Comparison of ENCODE assay signal across 8 cellular contexts in the genomic region with DNA sequence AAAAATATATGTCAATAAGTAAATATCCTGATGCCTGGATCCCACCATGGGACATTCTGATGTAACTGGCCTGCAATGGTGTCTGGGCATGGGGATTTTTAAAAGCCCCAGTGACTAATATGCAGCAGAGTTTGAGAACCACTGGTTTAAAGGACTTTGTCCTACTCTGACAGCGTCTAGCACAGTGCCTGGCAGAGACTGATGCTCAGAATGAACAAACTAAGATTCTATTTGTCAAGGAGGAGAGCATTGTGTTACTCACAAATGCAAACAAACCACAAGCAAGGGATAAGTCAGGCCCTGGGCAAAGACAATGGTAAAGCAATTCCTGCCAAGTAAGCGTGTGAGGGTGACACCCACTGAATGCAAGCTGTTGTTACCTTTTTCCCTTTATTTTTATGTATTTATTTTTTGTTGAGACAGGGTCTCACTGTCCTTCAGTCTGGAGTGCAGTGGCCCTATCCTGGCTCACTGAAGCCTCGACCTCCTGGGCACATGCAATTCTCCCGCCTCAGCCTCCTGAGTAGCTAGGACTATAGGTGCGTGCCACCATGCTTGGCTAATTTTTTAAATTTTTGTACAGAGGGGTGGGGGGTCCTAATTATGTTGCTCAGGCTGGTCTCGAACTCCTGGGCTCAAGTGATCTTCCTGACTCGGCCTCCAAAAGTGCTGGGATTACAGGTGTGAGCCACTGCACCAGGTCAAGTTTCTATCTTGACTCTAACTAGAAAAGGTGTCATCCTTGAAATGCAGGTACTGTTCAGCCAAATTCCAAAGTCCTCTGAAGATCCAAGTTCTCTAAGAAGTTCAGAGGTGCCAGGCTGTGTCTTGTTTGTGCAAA. TPM values are rescaled to one million over a fixed set of nuclear protein-coding genes. Genes with fewer than 3 reads are reported as not detected.
DNase-seq lines count a peak whose midpoint lies in the region; ATAC-seq and TF ChIP-seq lines count a peak whose summit lies in the region.

No MANE protein-coding gene starts in this region.

- peak overlapping the region in 1 of 3 donors; percentile 88 for H3K27ac Mint-ChIP-seq in CD4-positive, CD25-positive, alpha-beta regulatory T cell
- H3K27ac Mint-ChIP-seq in nephron = peak overlapping the region in 2 of 3 experiments; percentile 72

- no peaks in the 10 kb centered on the region for H3K36me3 ChIP-seq in CD4-positive, CD25-positive, alpha-beta regulatory T cell (ENCODE audit: control insufficient read depth, insufficient read depth, low read length)
- H3K36me3 ChIP-seq in MG63 = no peaks in the 10 kb centered on the region
- no peaks in the 10 kb centered on the region for H3K36me3 ChIP-seq in colonic mucosa
- H3K36me3 ChIP-seq in uterus = no peaks in the 10 kb centered on the region

- H3K27ac ChIP-seq in CD4-positive, CD25-positive, alpha-beta regulatory T cell (ENCODE audit: insufficient read depth, low read length, poor library complexity, severe bottlenecking) = no peak overlapping the region
- H3K27ac ChIP-seq in colonic mucosa (no peak overlapping the region), uterus (peak overlapping the region in 1 of 2 donors; percentile 74)

- H3K9me3 ChIP-seq in CD4-positive, CD25-positive, alpha-beta regulatory T cell (ENCODE audit: control insufficient read depth in 2 of 2, low read length in 2 of 2) = peaks cover 4 to 6% of the 10 kb centered on the region in 2 experiments
- H3K9me3 ChIP-seq in MG63 = no peaks in the 10 kb centered on the region
- no peaks in the 10 kb centered on the region for H3K9me3 ChIP-seq in colonic mucosa
- no peaks in the 10 kb centered on the region for H3K9me3 ChIP-seq in uterus

- no peak overlapping the region for H3K4me3 ChIP-seq in CD4-positive, CD25-positive, alpha-beta regulatory T cell (ENCODE audit: low read depth, low read length)
- peak overlapping the region; percentile 61; the same call in 1 of the 2 replicates for H3K4me3 ChIP-seq in MG63
- H3K4me3 ChIP-seq in colonic mucosa = peak overlapping the region; percentile 98
- H3K4me3 ChIP-seq in uterus = peak overlapping the region in 1 of 2 donors; percentile 76

- no peaks in the 10 kb centered on the region for H3K27me3 Mint-ChIP-seq in CD4-positive, CD25-positive, alpha-beta regulatory T cell
- H3K27me3 Mint-ChIP-seq in nephron (ENCODE audit: low read depth) = peaks cover 10% of the 10 kb centered on the region

- DNase-seq in CD4-positive, CD25-positive, alpha-beta regulatory T cell = no peak
- DNase-seq in MG63 = peak; percentile 26
- peak; percentile 52 for DNase-seq in colonic mucosa
- no peak for DNase-seq in uterus
- no peak for DNase-seq in NOMO-1 (lab: John Stamatoyannopoulos, UW; ENCODE audit: unreplicated experiment in 2 of 2)
- DNase-seq in NCI-H345 treated with DMSO at 0.1 percent for 48 hours (lab: John Stamatoyannopoulos, UW; ENCODE audit: unreplicated experiment) = no peak

- no peaks in the 10 kb centered on the region for H3K27me3 ChIP-seq in CD4-positive, CD25-positive, alpha-beta regulatory T cell (ENCODE audit: control insufficient read depth, insufficient read depth, low read length)
- H3K27me3 ChIP-seq in MG63 (no peaks in the 10 kb centered on the region), colonic mucosa (no peaks in the 10 kb centered on the region), uterus (no peaks in the 10 kb centered on the region)

- no peak for TF ChIP-seq CTCF in colonic mucosa (IDR thresholded peaks at IDR 0.05)
- no peak for TF ChIP-seq CTCF in nephron (IDR thresholded peaks at IDR 0.05; ENCODE audit: unreplicated experiment in 3 of 3)
- TF ChIP-seq CTCF in uterus (IDR thresholded peaks at IDR 0.05) = no peak

- peak overlapping the region; percentile 85 to 98 (median 93) for H3K4me3 Mint-ChIP-seq in CD4-positive, CD25-positive, alpha-beta regulatory T cell
- H3K4me3 Mint-ChIP-seq in nephron = peak overlapping the region; percentile 87 to 92 (median 89)

- intact Hi-C loops in colonic mucosa (cut with DNase I) (no loop called here), uterus (cut with DNase I; ENCODE audit: low total_unique reads) (no loop called here)

- H3K4me1 Mint-ChIP-seq in CD4-positive, CD25-positive, alpha-beta regulatory T cell = peaks cover 0 to 39% (median 21%) of the 10 kb centered on the region in 4 donors
- H3K4me1 Mint-ChIP-seq in nephron = peaks cover 22% of the 10 kb centered on the region

- H3K9me3 Mint-ChIP-seq in CD4-positive, CD25-positive, alpha-beta regulatory T cell = peaks cover 0 to 6% (median 0%) of the 10 kb centered on the region in 7 donors
- H3K9me3 Mint-ChIP-seq in nephron = peaks cover 28% of the 10 kb centered on the region

- peak overlapping the region in 1 of 2 donors; percentile 26 for H3K9ac ChIP-seq in colonic mucosa (ENCODE audit: low read depth in 2 of 2, low read length in 2 of 2)

- ATAC-seq in CD4-positive, CD25-positive, alpha-beta regulatory T cell (ENCODE audit: low read depth in 2 of 2) = no peak
- ATAC-seq in GM18505 (IDR thresholded peaks at IDR 0.05; ENCODE audit: unreplicated experiment) = no peak

- H3K4me1 ChIP-seq in CD4-positive, CD25-positive, alpha-beta regulatory T cell (ENCODE audit: control insufficient read depth, insufficient read depth, low read length, poor library complexity, severe bottlenecking) = peaks cover 15% of the 10 kb centered on the region
- H3K4me1 ChIP-seq in colonic mucosa (peaks cover 12% of the 10 kb centered on the region), uterus (no peaks in the 10 kb centered on the region)

- peaks cover 8% of the 10 kb centered on the region for H3K36me3 Mint-ChIP-seq in CD4-positive, CD25-positive, alpha-beta regulatory T cell
- peaks cover 12% of the 10 kb centered on the region for H3K36me3 Mint-ChIP-seq in nephron (ENCODE audit: low read depth)

- TF ChIP-seq POLR2A in uterus (IDR thresholded peaks at IDR 0.05) (no peak), GM18505 (IDR thresholded peaks at IDR 0.05; ENCODE audit: borderline replicate concordance, extremely low read depth, insufficient read depth, insufficient read length) (no peak)

RNA-seq across cellular contexts. Expression of a gene that starts 0.9 kb away (rescaled TPM):
- 30.3 TPM for total RNA-seq in CD4-positive, CD25-positive, alpha-beta regulatory T cell
- 10 to 100 TPM; 19.5 to 27.2 (median 24.6) TPM for polyA plus RNA-seq in CD4-positive, CD25-positive, alpha-beta regulatory T cell
- 12.0 and 12.9 TPM in 2 replicates for total RNA-seq in MG63 (2014; rRNA removed; shearing (Covaris generic); ENCODE audit: low replicate concordance)
- total RNA-seq in colonic mucosa (10 to 100 TPM; 70.3 to 78.4 TPM), uterus (10 to 100 TPM; 32.5 to 46.2 (median 41.1) TPM)

Comparison
In these comparisons a context has a peak if more than half of its experiments do, and no peak if none do; other contexts are left out.
1. DNase-seq: peak in MG63 (single experiment) and colonic mucosa (single experiment); none in CD4-positive, CD25-positive, alpha-beta regulatory T cell (0 of 3), uterus (0 of 2), NOMO-1 (0 of 2) and NCI-H345 treated with DMSO at 0.1 percent for 48 hours (single experiment).